Comparison of ENCODE assay signal across 26 cellular contexts in genomic region chr4:119227690-119228089, GRCh38. TPM values are rescaled to one million over a fixed set of nuclear protein-coding genes. Genes with fewer than 3 reads are reported as not detected.
A peak's percentile ranks its signal among the peaks of the same experiment; 100 is the strongest.
DNase-seq lines count a peak whose midpoint lies in the region; ATAC-seq, FAIRE-seq and TF ChIP-seq lines count a peak whose summit lies in the region.
"Had no signal": no experiment of that assay in that cellular context is flagged by ENCODE, and none has a peak within 500 bp of the region (broad histone marks: within the 10 kb centered on the region; RNA-seq: fewer than 3 reads in every experiment).

No MANE protein-coding gene starts in this region.

- H3K27me3 Mint-ChIP-seq in astrocyte (ENCODE audit: low read depth, unreplicated experiment) (no peaks in the 10 kb centered on the region), type B pancreatic cell (no peaks in the 10 kb centered on the region)
- H3K27me3 Mint-ChIP-seq: natural killer cell treated with Interleukin-12 subunit alpha and Interleukin-12 subunit beta and Interleukin-15 and Interleukin-18, amount 100 ng/mL, for 72 hours had no signal

- H3K4me1 ChIP-seq in IMR-90 (ENCODE audit: control insufficient read depth, insufficient read depth, low read length) (peaks cover 10% of the 10 kb centered on the region), astrocyte (ENCODE audit: insufficient read depth, low read length) (no peaks in the 10 kb centered on the region), foreskin keratinocyte (peaks cover under 1% of the 10 kb centered on the region)

- H3K79me2 ChIP-seq in astrocyte (ENCODE audit: insufficient read depth, low read length), result peaks cover 21% of the 10 kb centered on the region

- no peak for FAIRE-seq in astrocyte (lab: Jason Lieb, UNC)
- FAIRE-seq: H1, HepG2 had no signal

- POLR2A ChIA-PET in IMR-90 (lab: Charles Lee; ENCODE audit: unreplicated experiment), result no interaction called here

- dilution Hi-C loops in IMR-90 (cut with HindIII; ENCODE audit: low sequenced_read_pairs, unreplicated experiment), result no loop called here

- H3K27ac ChIP-seq in IMR-90 (ENCODE audit: insufficient read depth, low read length) (no peak overlapping the region; the same call in 1 of the 2 replicates), astrocyte (ENCODE audit: low read depth, low read length) (no peak overlapping the region), foreskin keratinocyte (no peak overlapping the region)
- H3K27ac ChIP-seq: body of pancreas had no signal

- peak overlapping the region; percentile 81; the same call in 1 of the 2 replicates for H2BK120ac ChIP-seq in IMR-90 (ENCODE audit: low read depth, low read length)

- peak overlapping the region; percentile 97; the same call in 1 of the 2 replicates for H3K18ac ChIP-seq in IMR-90 (ENCODE audit: low read depth, low read length)

- peak overlapping the region; percentile 69 for H2BK5ac ChIP-seq in IMR-90 (ENCODE audit: low read depth, low read length, poor library complexity, severe bottlenecking)

- ATAC-seq in IMR-90 (ENCODE audit: low read depth), result peak; percentile 78
- peak; percentile 38 for ATAC-seq in foreskin keratinocyte
- ATAC-seq: body of pancreas; HepG2; natural killer cell treated with Interleukin-12 subunit alpha and Interleukin-12 subunit beta and Interleukin-15 and Interleukin-18, amount 100 ng/mL, for 72 hours; Panc1; stimulated activated effector memory CD8-positive, alpha-beta T cell treated with anti-CD3 and anti-CD28 coated beads, Interleukin-12 subunit alpha, Interleukin-12 subunit beta, amount 100 ng/mL, for 72 hours had no signal

- H3K79me1 ChIP-seq in IMR-90 (ENCODE audit: low read depth in 1 of 2, low read length in 2 of 2), result peaks cover 22 to 33% of the 10 kb centered on the region in 2 experiments

- H3K14ac ChIP-seq in IMR-90 (replicated peaks; ENCODE audit: low read depth, low read length), result peak overlapping the region; percentile 55; the same call in 1 of the 2 replicates

- H3K4me3 Mint-ChIP-seq in astrocyte (ENCODE audit: unreplicated experiment), result no peak overlapping the region
- H3K4me3 Mint-ChIP-seq in type B pancreatic cell, result no peak overlapping the region
- H3K4me3 Mint-ChIP-seq: natural killer cell treated with Interleukin-12 subunit alpha and Interleukin-12 subunit beta and Interleukin-15 and Interleukin-18, amount 100 ng/mL, for 72 hours; stimulated activated effector memory CD8-positive, alpha-beta T cell treated with anti-CD3 and anti-CD28 coated beads, Interleukin-12 subunit alpha, Interleukin-12 subunit beta, amount 100 ng/mL, for 72 hours had no signal

- H4K8ac ChIP-seq in IMR-90 (ENCODE audit: low read depth in 2 of 2, low read length in 2 of 2), result peak overlapping the region in 1 of 2 experiments; percentile 26; a peak in 1 of 4 replicates

- no peak for TF ChIP-seq POLR2A in IMR-90 (IDR thresholded peaks at IDR 0.05; ENCODE audit: low read depth, low read length)

- H3K4me3 ChIP-seq in IMR-90 (ENCODE audit: insufficient read depth, low read depth, low read length) (no peak overlapping the region), astrocyte (ENCODE audit: insufficient read depth, low read depth, low read length) (no peak overlapping the region)
- H3K4me3 ChIP-seq: body of pancreas, upper lobe of left lung had no signal

- H2AFZ ChIP-seq in IMR-90 (replicated peaks; ENCODE audit: low read length, poor library complexity) (no peak overlapping the region), astrocyte (ENCODE audit: low read depth, low read length) (no peak overlapping the region)

- DNase-seq in EL (peak; percentile 35), IMR-90 (peak; percentile 79), astrocyte (ENCODE audit: low read depth) (peak; percentile 59), foreskin keratinocyte (no peak), cardiac septum (ENCODE audit: low spot score) (no peak), type B pancreatic cell (ENCODE audit: extremely low spot score, unreplicated experiment) (no peak)
- DNase-seq in central memory CD4-positive, alpha-beta T cell, result no peak
- DNase-seq: activated CD4-positive, alpha-beta T cell treated with anti-CD3 and anti-CD28 coated beads for 1 hour; activated gamma-delta T cell treated with Interleukin-2 at 50 U/mL for 16 hours; body of pancreas; C1 segment of cervical spinal cord; cerebellar nuclear complex; COR-L47; DMS53; GF-D8; glutamatergic neuron; mammary epithelial cell; NCI-H146; NCI-H226; NCI-H748 treated with DMSO at 0.1 percent for 48 hours had no signal

- peaks cover 9% of the 10 kb centered on the region for H3K4me1 Mint-ChIP-seq in astrocyte (ENCODE audit: low read depth, unreplicated experiment)
- H3K4me1 Mint-ChIP-seq in type B pancreatic cell (ENCODE audit: unreplicated experiment), result no peaks in the 10 kb centered on the region

- CTCF ChIA-PET in IMR-90 (lab: Yijun Ruan, JAX), result no interaction called here

- no peaks in the 10 kb centered on the region; the same call in 1 of the 2 replicates for H3K9me3 ChIP-seq in IMR-90 (ENCODE audit: control insufficient read depth, insufficient read depth, low read length)
- H3K9me3 ChIP-seq in astrocyte (ENCODE audit: insufficient read depth, low read depth, low read length), result no peaks in the 10 kb centered on the region
- H3K9me3 ChIP-seq: body of pancreas, upper lobe of left lung had no signal

- H3K4me2 ChIP-seq in IMR-90 (ENCODE audit: low read depth, low read length) (peak overlapping the region; percentile 59; the same call in 1 of the 2 replicates), astrocyte (ENCODE audit: low read length) (no peak overlapping the region)

- H4K20me1 ChIP-seq in IMR-90 (ENCODE audit: insufficient read depth, low read length), result no peaks in the 10 kb centered on the region
- no peaks in the 10 kb centered on the region for H4K20me1 ChIP-seq in astrocyte (ENCODE audit: insufficient read depth, low read length)

- no peak overlapping the region for H2BK15ac ChIP-seq in IMR-90 (ENCODE audit: low read depth, low read length)

- no peak overlapping the region for H3K27ac Mint-ChIP-seq in astrocyte (ENCODE audit: unreplicated experiment)
- H3K27ac Mint-ChIP-seq in type B pancreatic cell, result no peak overlapping the region
- H3K27ac Mint-ChIP-seq: natural killer cell treated with Interleukin-12 subunit alpha and Interleukin-12 subunit beta and Interleukin-15 and Interleukin-18, amount 100 ng/mL, for 72 hours; stimulated activated effector memory CD8-positive, alpha-beta T cell treated with anti-CD3 and anti-CD28 coated beads, Interleukin-12 subunit alpha, Interleukin-12 subunit beta, amount 100 ng/mL, for 72 hours had no signal

- peak overlapping the region; percentile 41; the same call in 1 of the 2 replicates for H2BK20ac ChIP-seq in IMR-90 (ENCODE audit: low read depth, low read length)

- H3K36me3 ChIP-seq in IMR-90 (ENCODE audit: control insufficient read depth, insufficient read depth, low read length) (peaks cover 9% of the 10 kb centered on the region), astrocyte (ENCODE audit: insufficient read depth, low read length) (no peaks in the 10 kb centered on the region)

- H3K9ac ChIP-seq in IMR-90 (ENCODE audit: low read depth, low read length) (no peak overlapping the region; the same call in 1 of the 2 replicates), astrocyte (ENCODE audit: low read length) (no peak overlapping the region)

- BruUV-seq in IMR-90 (replicated peaks; lab: Mats Ljungman, UMichigan), result no TSS peak

- H2AK5ac ChIP-seq in IMR-90 (ENCODE audit: low read depth, low read length), result no peak overlapping the region

- no peak overlapping the region for H2AK9ac ChIP-seq in IMR-90 (replicated peaks; ENCODE audit: low read depth, low read length, poor library complexity)

- H3K36me3 Mint-ChIP-seq in astrocyte (ENCODE audit: low read depth, unreplicated experiment), result peaks cover 3% of the 10 kb centered on the region
- peaks cover 16% of the 10 kb centered on the region for H3K36me3 Mint-ChIP-seq in type B pancreatic cell
- H3K36me3 Mint-ChIP-seq: natural killer cell treated with Interleukin-12 subunit alpha and Interleukin-12 subunit beta and Interleukin-15 and Interleukin-18, amount 100 ng/mL, for 72 hours; stimulated activated effector memory CD8-positive, alpha-beta T cell treated with anti-CD3 and anti-CD28 coated beads, Interleukin-12 subunit alpha, Interleukin-12 subunit beta, amount 100 ng/mL, for 72 hours had no signal

- H3K27me3 ChIP-seq in IMR-90 (ENCODE audit: control insufficient read depth, insufficient read depth, low read length) (no peaks in the 10 kb centered on the region), astrocyte (ENCODE audit: insufficient read depth, low read length) (no peaks in the 10 kb centered on the region), foreskin keratinocyte (no peaks in the 10 kb centered on the region)
- H3K27me3 ChIP-seq: body of pancreas, upper lobe of left lung had no signal

- peak overlapping the region; percentile 48; the same call in 1 of the 2 replicates for H3K4ac ChIP-seq in IMR-90 (ENCODE audit: low read depth, low read length)

- TF ChIP-seq CTCF in IMR-90 (conservative IDR thresholded peaks at IDR 0.05; ENCODE audit: low read depth, low read length), result no peak
- TF ChIP-seq CTCF in astrocyte (IDR thresholded peaks at IDR 0.05; ENCODE audit: insufficient read depth, low read depth, low read length), result no peak
- no peak for TF ChIP-seq CTCF in foreskin keratinocyte (conservative IDR thresholded peaks at IDR 0.05)
- TF ChIP-seq CTCF in type B pancreatic cell (conservative IDR thresholded peaks at IDR 0.05), result no peak

- no peak for TF ChIP-seq RAD21 in IMR-90 (IDR thresholded peaks at IDR 0.05; ENCODE audit: low read length)

- in situ Hi-C loops in IMR-90 (cut with MboI; ENCODE audit: low sequenced_read_pairs), result no loop called here

- H4K5ac ChIP-seq in IMR-90 (ENCODE audit: low read depth, low read length), result no peak overlapping the region

- H4K91ac ChIP-seq in IMR-90 (ENCODE audit: insufficient read depth, low read depth, low read length), result no peak overlapping the region

- H3K23ac ChIP-seq in IMR-90 (ENCODE audit: low read depth, low read length), result peak overlapping the region; percentile 12; the same call in 1 of the 2 replicates

- no peaks in the 10 kb centered on the region for H3K9me3 Mint-ChIP-seq in astrocyte (ENCODE audit: unreplicated experiment)
- peaks cover 5% of the 10 kb centered on the region for H3K9me3 Mint-ChIP-seq in type B pancreatic cell
- H3K9me3 Mint-ChIP-seq: natural killer cell treated with Interleukin-12 subunit alpha and Interleukin-12 subunit beta and Interleukin-15 and Interleukin-18, amount 100 ng/mL, for 72 hours; stimulated activated effector memory CD8-positive, alpha-beta T cell treated with anti-CD3 and anti-CD28 coated beads, Interleukin-12 subunit alpha, Interleukin-12 subunit beta, amount 100 ng/mL, for 72 hours had no signal

- intact Hi-C loops in IMR-90 (cut with micrococcal nuclease) (loop anchor here (5.0 kb wide), 2 partner anchors 35 to 245 kb away; no protein-coding TSS in a partner anchor), cardiac septum (cut with DNase I) (no loop called here)

- H3K9me1 ChIP-seq in IMR-90 (ENCODE audit: insufficient read depth, low read length), result peaks cover 5% of the 10 kb centered on the region; the same call in 1 of the 2 replicates

- no peak overlapping the region for H3K56ac ChIP-seq in IMR-90 (ENCODE audit: extremely low read depth, insufficient read depth, low read length)

RNA-seq across cellular contexts. Expression of gene USP53, which starts 15.2 kb away (rescaled TPM):
- 24.0 and 34.7 TPM in 2 replicates for total RNA-seq in IMR-90 (2012; rRNA removed)
- 7.6 and 11.2 TPM in 2 replicates for polyA plus RNA-seq in IMR-90 (2012; rRNA removed)
- polyA plus RNA-seq in IMR-90 (2012; cell fraction: cytosol; rRNA removed), result 1.5 and 2.7 TPM in 2 replicates
- polyA plus RNA-seq in IMR-90 (2012; cell fraction: nucleus; rRNA removed; ENCODE audit: low replicate concordance), result 2.8 and 32.8 TPM in 2 replicates
- total RNA-seq in astrocyte, result 24.9 and 32.3 TPM in 2 replicates
- total RNA-seq in foreskin keratinocyte, result 22.7 and 24.5 TPM in 2 replicates
- polyA plus RNA-seq in foreskin keratinocyte, result 3.0 and 4.3 TPM in 2 replicates
- total RNA-seq in cardiac septum, result 49.7 TPM
- total RNA-seq in type B pancreatic cell (ENCODE audit: low replicate concordance), result 16.4 and 29.0 TPM in 2 replicates

Comparison
In these comparisons a context has a peak if more than half of its experiments do, and no peak if none do; other contexts are left out.
1. DNase-seq: peak in EL (single experiment), IMR-90 (single experiment) and astrocyte (single experiment); none in foreskin keratinocyte (0 of 2), cardiac septum (single experiment), central memory CD4-positive, alpha-beta T cell (single experiment) and type B pancreatic cell (single experiment).